1 cellular context compared by ENCODE assay signal in the genomic region with DNA sequence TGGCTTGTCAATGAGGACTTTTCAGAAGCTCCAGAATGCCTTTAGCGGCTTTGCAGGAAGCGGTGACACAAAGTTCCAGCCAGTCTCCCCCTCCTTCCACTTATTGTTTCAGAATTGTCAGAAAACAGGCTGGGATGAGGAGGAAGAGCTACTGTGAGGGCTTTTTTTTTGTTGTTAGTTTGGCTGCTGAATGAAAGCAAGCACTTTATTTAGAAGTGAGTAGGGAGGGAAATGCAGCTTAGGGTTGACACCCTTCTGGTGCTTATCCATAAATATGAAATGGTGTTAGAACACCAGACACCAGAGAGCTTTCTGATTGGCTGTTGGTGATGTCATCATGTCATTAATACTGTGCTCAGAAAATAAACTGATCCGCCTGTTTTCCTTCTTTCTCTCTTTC.
TF ChIP-seq lines count a peak whose summit lies in the region.

No MANE protein-coding gene starts in this region.

TF ChIP-seq in HepG2, 621 proteins besides CTCF, POLR2A, EP300 and RAD21 (continued from another document):
- TF ChIP-seq CREB1 (IDR thresholded peaks at IDR 0.05) (0 out of 2 replicates have a peak, but pooled peaks have one; percentile 11), CREB1 (CRISPR knock-in tag; IDR thresholded peaks at IDR 0.05) (no peak), ATF7 (IDR thresholded peaks at IDR 0.05) (peak; percentile 84), ATF7 (CRISPR knock-in tag; IDR thresholded peaks at IDR 0.05) (no peak)
- TF ChIP-seq, protein P1, sequence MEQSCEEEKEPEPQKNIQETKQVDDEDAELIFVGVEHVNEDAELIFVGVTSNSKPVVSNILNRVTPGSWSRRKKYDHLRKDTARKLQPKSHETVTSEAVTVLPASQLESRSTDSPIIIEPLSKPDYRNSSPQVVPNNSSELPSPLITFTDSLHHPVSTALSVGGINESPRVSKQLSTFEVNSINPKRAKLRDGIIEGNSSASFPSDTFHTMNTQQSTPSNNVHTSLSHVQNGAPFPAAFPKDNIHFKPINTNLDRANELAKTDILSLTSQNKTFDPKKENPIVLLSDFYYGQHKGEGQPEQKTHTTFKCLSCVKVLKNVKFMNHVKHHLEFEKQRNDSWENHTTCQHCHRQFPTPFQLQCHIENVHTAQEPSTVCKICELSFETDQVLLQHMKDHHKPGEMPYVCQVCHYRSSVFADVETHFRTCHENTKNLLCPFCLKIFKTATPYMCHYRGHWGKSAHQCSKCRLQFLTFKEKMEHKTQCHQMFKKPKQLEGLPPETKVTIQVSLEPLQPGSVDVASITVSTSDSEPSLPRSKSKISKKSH (CRISPR knock-in tag; IDR thresholded peaks at IDR 0.05; ENCODE audit: borderline replicate concordance), result no peak
